In the genomic region with DNA sequence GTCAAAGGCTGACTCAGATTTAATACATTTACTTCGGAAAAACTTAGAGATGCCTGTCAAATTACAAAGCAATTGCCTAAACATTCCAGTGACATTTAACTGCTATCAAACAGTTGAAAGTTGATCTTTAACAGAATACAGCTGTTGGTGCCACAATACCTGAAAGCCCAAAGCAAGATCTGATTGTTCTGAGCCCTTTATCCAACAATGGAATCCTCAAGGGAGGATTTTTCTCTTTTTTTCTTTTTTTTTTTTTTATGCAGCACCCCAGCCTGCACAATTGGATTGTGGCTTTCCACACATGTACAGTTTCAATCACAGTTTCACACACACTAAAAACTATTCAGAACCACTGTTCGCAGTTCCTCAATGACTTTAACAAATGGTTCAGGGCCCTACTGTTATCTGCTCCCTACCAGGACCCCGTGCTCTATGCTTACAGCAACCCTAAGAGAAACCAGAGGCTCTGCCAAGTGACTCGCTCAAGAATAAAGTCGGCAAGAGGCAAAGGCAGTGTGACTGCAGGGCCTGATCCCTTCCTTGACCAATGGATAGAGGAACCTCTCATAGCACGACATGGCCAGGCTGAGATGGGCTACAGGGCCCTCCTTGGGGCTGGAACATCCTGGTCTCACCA, we compare ENCODE assay signal across 10 cellular contexts. TPM values are rescaled to one million over a fixed set of nuclear protein-coding genes. Genes with fewer than 3 reads are reported as not detected.
A peak's percentile ranks its signal among the peaks of the same experiment; 100 is the strongest.
DNase-seq lines count a peak whose midpoint lies in the region; ATAC-seq and TF ChIP-seq lines count a peak whose summit lies in the region.
"Had no signal": no experiment of that assay in that cellular context is flagged by ENCODE, and none has a peak within 500 bp of the region (broad histone marks: within the 10 kb centered on the region; RNA-seq: fewer than 3 reads in every experiment).

No MANE protein-coding gene starts in this region.

- H3K27ac Mint-ChIP-seq in activated CD4-positive, alpha-beta T cell treated with anti-CD3 and anti-CD28 coated beads, Interleukin-2, amount 10 ng/mL, durations not matched to agents 7 days and 5 days, result no peak overlapping the region
- H3K27ac Mint-ChIP-seq: T-helper 1 cell treated with Interleukin-12 subunit alpha and Interleukin-12 subunit beta and Interleukin-4 antibody, amounts not matched to agents 30 μg/mL and 1 μg/mL, for 36 hours had no signal

- peaks cover 29% of the 10 kb centered on the region for H3K4me1 ChIP-seq in A673 (ENCODE audit: insufficient read depth, low read length, poor library complexity, severe bottlenecking)
- H3K4me1 ChIP-seq: BLaER1 had no signal

- H3K36me3 Mint-ChIP-seq in activated CD4-positive, alpha-beta T cell treated with anti-CD3 and anti-CD28 coated beads, Interleukin-2, amount 10 ng/mL, durations not matched to agents 7 days and 5 days (ENCODE audit: low read depth), result no peaks in the 10 kb centered on the region

- no peak overlapping the region for H3K4me3 ChIP-seq in A673 (ENCODE audit: low read depth, low read length, poor library complexity, severe bottlenecking)
- H3K4me3 ChIP-seq in epithelial cell of proximal tubule (ENCODE audit: low read depth, low read length), result peak overlapping the region; percentile 3
- H3K4me3 ChIP-seq: BLaER1 had no signal

- H3K36me3 ChIP-seq in A673 (ENCODE audit: insufficient read depth, low read length, poor library complexity, severe bottlenecking), result no peaks in the 10 kb centered on the region

- H3K9me3 Mint-ChIP-seq in activated CD4-positive, alpha-beta T cell treated with anti-CD3 and anti-CD28 coated beads, Interleukin-2, amount 10 ng/mL, durations not matched to agents 7 days and 5 days, result no peaks in the 10 kb centered on the region
- H3K9me3 Mint-ChIP-seq: T-helper 1 cell treated with Interleukin-12 subunit alpha and Interleukin-12 subunit beta and Interleukin-4 antibody, amounts not matched to agents 30 μg/mL and 1 μg/mL, for 36 hours had no signal

- peak; percentile 72 for DNase-seq in A673 (ENCODE audit: low spot score)
- DNase-seq in epithelial cell of proximal tubule (ENCODE audit: low read depth), result peak; percentile 48
- DNase-seq in NCI-H2171 treated with DMSO at 0.1 percent for 48 hours (lab: John Stamatoyannopoulos, UW), result no peak
- DNase-seq in NCI-H510A treated with DMSO at 0.1 percent for 48 hours (lab: John Stamatoyannopoulos, UW), result no peak
- no peak for DNase-seq in activated CD8-positive, alpha-beta memory T cell treated with anti-CD3 and anti-CD28 coated beads, Interleukin-2, amount 50 U/mL, for 48 hours
- no peak for DNase-seq in activated CD4-positive, alpha-beta T cell treated with anti-CD3 and anti-CD28 coated beads, Interleukin-2, amount 10 ng/mL, durations not matched to agents 7 days and 5 days

- POLR2A ChIA-PET in A673 (lab: Charles Lee; ENCODE audit: low non-redundant PET), result no interaction called here
- POLR2A ChIA-PET in activated CD4-positive, alpha-beta T cell treated with anti-CD3 and anti-CD28 coated beads, Interleukin-2, amount 10 ng/mL, durations not matched to agents 7 days and 5 days (lab: Charles Lee), result no interaction called here

- H3K4me3 Mint-ChIP-seq in activated CD4-positive, alpha-beta T cell treated with anti-CD3 and anti-CD28 coated beads, Interleukin-2, amount 10 ng/mL, durations not matched to agents 7 days and 5 days, result no peak overlapping the region
- H3K4me3 Mint-ChIP-seq: T-helper 1 cell treated with Interleukin-12 subunit alpha and Interleukin-12 subunit beta and Interleukin-4 antibody, amounts not matched to agents 30 μg/mL and 1 μg/mL, for 36 hours had no signal

- H3K27ac ChIP-seq in A673 (ENCODE audit: low read depth, low read length, poor library complexity, severe bottlenecking), result peak overlapping the region; percentile 46
- H3K27ac ChIP-seq: BLaER1 had no signal

- CTCF ChIA-PET in A673 (lab: Charles Lee), result no interaction called here
- CTCF ChIA-PET in activated CD4-positive, alpha-beta T cell treated with anti-CD3 and anti-CD28 coated beads, Interleukin-2, amount 10 ng/mL, durations not matched to agents 7 days and 5 days (lab: Charles Lee), result interaction anchor here (0.5 kb wide), 1 partner anchor 339 kb away, joined by 4 read pairs; no protein-coding TSS in a partner anchor

- H3K9me3 ChIP-seq in A673 (ENCODE audit: low read depth, low read length, poor library complexity, severe bottlenecking), result no peaks in the 10 kb centered on the region

- no peaks in the 10 kb centered on the region for H3K4me1 Mint-ChIP-seq in activated CD4-positive, alpha-beta T cell treated with anti-CD3 and anti-CD28 coated beads, Interleukin-2, amount 10 ng/mL, durations not matched to agents 7 days and 5 days

- ATAC-seq in GM19455 (IDR thresholded peaks at IDR 0.05; ENCODE audit: unreplicated experiment), result peak; percentile 96
- ATAC-seq in HG03342 (IDR thresholded peaks at IDR 0.05; ENCODE audit: unreplicated experiment), result peak; percentile 91

- H3K27me3 ChIP-seq in A673 (replicated peaks; ENCODE audit: insufficient read depth, low read depth, low read length, poor library complexity), result no peaks in the 10 kb centered on the region
- H3K27me3 ChIP-seq: BLaER1 had no signal

- intact Hi-C loops in A673 (cut with micrococcal nuclease; ENCODE audit: unreplicated experiment), result no loop called here

- no peak for TF ChIP-seq CTCF in A673 (conservative IDR thresholded peaks at IDR 0.05; ENCODE audit: low read depth, low read length)
- no peak for TF ChIP-seq CTCF in epithelial cell of proximal tubule (conservative IDR thresholded peaks at IDR 0.05; ENCODE audit: low read depth, low read length)

- no peaks in the 10 kb centered on the region for H3K27me3 Mint-ChIP-seq in activated CD4-positive, alpha-beta T cell treated with anti-CD3 and anti-CD28 coated beads, Interleukin-2, amount 10 ng/mL, durations not matched to agents 7 days and 5 days

- no TSS peak for BruUV-seq in A673 (replicated peaks; lab: Mats Ljungman, UMichigan)

RNA-seq across cellular contexts. Expression of a gene that starts 33.3 kb away (rescaled TPM):
- total RNA-seq in A673 (2021) (181 and 232 TPM in 2 replicates), epithelial cell of proximal tubule (38.3 and 67.1 TPM in 2 replicates)
- total RNA-seq in activated CD4-positive, alpha-beta T cell treated with anti-CD3 and anti-CD28 coated beads, Interleukin-2, amount 10 ng/mL, durations not matched to agents 7 days and 5 days, result 10 to 100 TPM; 20.2 to 25.2 TPM

Comparison
In these comparisons a context has a peak if more than half of its experiments do, and no peak if none do; other contexts are left out.
1. DNase-seq: peak in A673 (single experiment) and epithelial cell of proximal tubule (single experiment); none in NCI-H2171 treated with DMSO at 0.1 percent for 48 hours (single experiment), NCI-H510A treated with DMSO at 0.1 percent for 48 hours (single experiment), activated CD8-positive, alpha-beta memory T cell treated with anti-CD3 and anti-CD28 coated beads, Interleukin-2, amount 50 U/mL, for 48 hours (single experiment) and activated CD4-positive, alpha-beta T cell treated with anti-CD3 and anti-CD28 coated beads, Interleukin-2, amount 10 ng/mL, durations not matched to agents 7 days and 5 days (single experiment).